Comparison of ENCODE assay signal across 15 cellular contexts in the genomic region with DNA sequence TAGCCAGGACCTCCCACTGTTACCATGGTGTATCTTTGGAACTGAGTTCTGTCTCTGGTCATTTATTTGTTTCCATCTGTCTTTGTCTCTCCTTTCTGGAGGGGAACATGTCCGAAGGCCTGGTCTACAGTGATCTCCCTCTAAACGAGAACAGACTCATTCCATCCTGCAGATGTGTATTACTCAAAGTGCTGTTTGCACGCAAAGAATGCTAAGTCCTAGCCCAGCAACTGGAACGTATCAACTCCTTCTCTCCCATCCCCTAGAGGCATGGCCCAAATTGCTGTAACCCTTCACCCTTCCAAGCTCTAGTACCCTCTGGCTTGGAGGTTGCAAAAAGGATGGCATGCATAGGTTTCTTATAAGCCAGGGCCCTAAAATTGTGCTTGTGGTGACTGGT.
"Had no signal": no experiment of that assay in that cellular context is flagged by ENCODE, and none has a peak within 500 bp of the region (broad histone marks: within the 10 kb centered on the region; RNA-seq: fewer than 3 reads in every experiment).

No MANE protein-coding gene starts in this region.

- DNase-seq: effector memory CD4-positive, alpha-beta T cell; esophagus squamous epithelium; foreskin melanocyte; heart left ventricle; hypothalamus; islet precursor cell; mammary epithelial cell; naive thymus-derived CD4-positive, alpha-beta T cell; nucleus accumbens; ovary; sigmoid colon; stimulated activated naive CD4-positive, alpha-beta T cell; stomach; substantia nigra; transverse colon had no signal

- H3K4me1 Mint-ChIP-seq: naive thymus-derived CD4-positive, alpha-beta T cell had no signal

- H3K4me3 Mint-ChIP-seq: naive thymus-derived CD4-positive, alpha-beta T cell had no signal
